ENCODE assay signal across 29 cellular contexts in the genomic region with DNA sequence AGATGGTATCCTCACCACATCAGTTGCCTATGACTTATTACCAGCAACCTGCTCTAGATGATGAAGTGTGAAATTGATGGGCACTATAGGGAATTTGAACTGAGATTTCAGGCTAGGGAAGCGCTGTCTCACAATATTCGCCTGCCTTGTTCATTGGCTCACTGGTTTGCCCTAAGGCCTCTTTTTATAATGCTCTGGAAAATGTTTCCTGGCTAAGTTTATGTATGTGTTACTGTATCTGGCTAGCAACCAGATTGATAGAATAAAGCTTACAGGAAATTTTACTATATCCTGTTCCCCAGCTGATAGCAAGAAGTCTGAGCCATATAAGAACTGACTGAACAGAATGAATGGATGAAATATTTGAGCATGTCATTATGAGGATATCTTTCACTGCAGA.
"Had no signal": no experiment of that assay in that cellular context is flagged by ENCODE, and none has a peak within 500 bp of the region (broad histone marks: within the 10 kb centered on the region; RNA-seq: fewer than 3 reads in every experiment).

No MANE protein-coding gene starts in this region.

- H3K4me1 ChIP-seq: gastrocnemius medialis, left ventricle myocardium inferior, upper lobe of left lung, vagina had no signal

- H3K36me3 ChIP-seq: gastrocnemius medialis, left ventricle myocardium inferior, ovary, sigmoid colon, upper lobe of left lung, vagina had no signal

- H3K27me3 ChIP-seq: esophagus muscularis mucosa, gastrocnemius medialis, ovary, sigmoid colon, upper lobe of left lung, vagina had no signal

- H3K4me2 ChIP-seq: smooth muscle cell had no signal

- H3K27ac ChIP-seq: esophagus muscularis mucosa, gastrocnemius medialis, left ventricle myocardium inferior, ovary, sigmoid colon, upper lobe of left lung, vagina had no signal

- FAIRE-seq: islet of Langerhans had no signal

- DNase-seq: activated CD4-positive, alpha-beta memory T cell treated with anti-CD3 and anti-CD28 coated beads, Interleukin-2, amount 10 ng/mL, durations not matched to agents 7 days and 5 days; activated CD4-positive, alpha-beta T cell treated with anti-CD3 and anti-CD28 coated beads for 1 hour; activated CD4-positive, alpha-beta T cell treated with anti-CD3 and anti-CD28 coated beads, Interleukin-2, amount 10 ng/mL, durations not matched to agents 7 days and 5 days; activated naive CD8-positive, alpha-beta T cell treated with anti-CD3 and anti-CD28 coated beads, Interleukin-2, amount 50 U/mL, for 24 hours; activated T-cell treated with anti-CD3 and anti-CD28 coated beads, Interleukin-2, amount 50 U/mL, for 4 hours; amygdala; caudate nucleus; cortex of kidney; endodermal cell; gastrocnemius medialis; glutamatergic neuron; left ventricle myocardium inferior; naive B cell; ovary; sigmoid colon; stimulated activated CD4-positive, alpha-beta T cell treated with anti-CD3 and anti-CD28 coated beads, Interleukin-1b, Interleukin-23, amount 100 ng/mL, for 48 hours; stimulated activated CD4-positive, alpha-beta T cell treated with anti-CD3 and anti-CD28 coated beads, Interleukin-4, amount 100 ng/mL, for 4 hours; stimulated activated CD8-positive, alpha-beta memory T cell treated with anti-CD3 and anti-CD28 coated beads, Interleukin-4, amount 100 ng/mL, for 48 hours; stimulated activated naive CD8-positive, alpha-beta T cell treated with anti-CD3 and anti-CD28 coated beads, Interleukin-15, amount 100 ng/mL, for 72 hours; substantia nigra; T-helper 9 cell; upper lobe of left lung had no signal

- H3K9me3 ChIP-seq: esophagus muscularis mucosa, gastrocnemius medialis, left ventricle myocardium inferior, ovary, sigmoid colon, upper lobe of left lung, vagina had no signal

- H3K4me3 ChIP-seq: esophagus muscularis mucosa, gastrocnemius medialis, left ventricle myocardium inferior, lung, ovary, sigmoid colon, smooth muscle cell, upper lobe of left lung, vagina had no signal

- ATAC-seq: activated naive CD8-positive, alpha-beta T cell treated with anti-CD3 and anti-CD28 coated beads, Interleukin-2, amount 50 U/mL, for 24 hours; activated T-cell treated with anti-CD3 and anti-CD28 coated beads, Interleukin-2, amount 50 U/mL, for 4 hours; gastrocnemius medialis; stimulated activated memory B cell treated with anti-CD40 and anti-IgM and Interleukin-4, amounts not matched to agents 10 μg/mL and 1 μg/mL and 100 μg/mL, for 72 hours; stimulated activated naive CD8-positive, alpha-beta T cell treated with anti-CD3 and anti-CD28 coated beads, Interleukin-15, amount 100 ng/mL, for 72 hours; WTC11 had no signal
